In the genomic region with DNA sequence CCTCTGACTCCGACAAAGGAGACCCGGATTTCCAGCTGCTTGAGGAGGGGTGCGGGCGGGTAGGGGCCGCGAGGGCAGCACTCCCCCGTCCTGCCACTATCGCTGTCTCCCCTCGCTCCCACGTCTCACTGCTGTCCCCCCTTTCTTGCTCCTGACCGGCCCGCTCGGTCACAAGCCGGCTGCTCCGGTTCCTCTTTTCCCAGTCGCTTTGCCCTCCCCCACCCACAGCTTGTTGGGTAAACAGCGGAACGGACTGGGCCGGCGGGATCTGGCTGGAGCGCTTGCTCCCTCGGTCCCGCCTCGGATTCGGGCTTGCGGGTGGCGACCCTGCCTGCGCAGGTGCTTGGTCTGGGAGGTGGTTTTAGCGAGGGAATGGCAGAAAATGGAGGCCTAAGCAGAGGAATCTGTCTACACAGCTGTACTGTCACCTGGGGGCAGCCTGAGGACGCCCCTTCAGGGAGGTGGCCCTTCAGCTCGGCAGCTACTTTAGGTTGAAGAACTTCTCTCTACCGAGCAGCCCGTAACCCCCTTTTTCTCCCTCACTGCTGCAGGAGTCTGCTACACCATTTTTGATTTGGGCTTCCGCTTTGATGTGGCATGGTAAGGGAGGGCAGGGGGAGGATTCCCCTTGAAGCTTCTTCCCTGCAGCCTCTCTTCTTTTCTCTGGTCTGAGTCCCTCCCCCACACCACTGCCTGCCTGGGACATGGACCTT, we compare ENCODE assay signal across 7 cellular contexts. TPM values are rescaled to one million over a fixed set of nuclear protein-coding genes. Genes with fewer than 3 reads are reported as not detected.
A peak's percentile ranks its signal among the peaks of the same experiment; 100 is the strongest.
DNase-seq lines count a peak whose midpoint lies in the region; ATAC-seq and TF ChIP-seq lines count a peak whose summit lies in the region.

No MANE protein-coding gene starts in this region.

- H3K4me1 ChIP-seq in upper lobe of right lung: peaks cover 38% of the 10 kb centered on the region

- no peak for DNase-seq in GM12864 (ENCODE audit: low read depth)
- peak in 1 of 2 experiments; percentile 89 for DNase-seq in HL-60 (ENCODE audit: low read depth in 1 of 2, low spot score in 1 of 2)
- peak; percentile 46 for DNase-seq in epithelial cell of esophagus (ENCODE audit: low read depth)
- peak; percentile 70 for DNase-seq in mucosa of gallbladder (ENCODE audit: low spot score)
- DNase-seq in upper lobe of right lung: peak; percentile 91
- no peak for DNase-seq in NCI-H2196 (lab: John Stamatoyannopoulos, UW; ENCODE audit: unreplicated experiment)

- H3K27me3 ChIP-seq in HL-60 (ENCODE audit: insufficient read depth, poor library complexity, severe bottlenecking): no peaks in the 10 kb centered on the region
- H3K27me3 ChIP-seq in upper lobe of right lung: no peaks in the 10 kb centered on the region

- peaks cover 36% of the 10 kb centered on the region for H3K36me3 ChIP-seq in upper lobe of right lung

- H3K9me3 ChIP-seq in upper lobe of right lung: no peaks in the 10 kb centered on the region

- H3K4me3 ChIP-seq in GM12864 (ENCODE audit: low read depth, low read length) (peak overlapping the region; percentile 77), HL-60 (replicated peaks; ENCODE audit: insufficient read depth, low read length) (peak overlapping the region; percentile 75), WI38 (ENCODE audit: low read depth, low read length) (peak overlapping the region; percentile 92), epithelial cell of esophagus (ENCODE audit: low read length) (peak overlapping the region; percentile 90), upper lobe of right lung (peak overlapping the region; percentile 94)

- peak; percentile 68 for ATAC-seq in upper lobe of right lung

- no peak for TF ChIP-seq CTCF in GM12864 (IDR thresholded peaks at IDR 0.05; ENCODE audit: low read depth, low read length, missing control alignments)
- no peak for TF ChIP-seq CTCF in HL-60 (IDR thresholded peaks at IDR 0.05; ENCODE audit: insufficient read depth, low read length)
- TF ChIP-seq CTCF in WI38 (IDR thresholded peaks at IDR 0.05; ENCODE audit: low read depth, low read length): no peak
- no peak for TF ChIP-seq CTCF in epithelial cell of esophagus (IDR thresholded peaks at IDR 0.05; ENCODE audit: insufficient read depth, low read depth, low read length, missing control alignments)
- no peak for TF ChIP-seq CTCF in upper lobe of right lung (IDR thresholded peaks at IDR 0.05)

- H3K27ac ChIP-seq in HL-60 (replicated peaks): peak overlapping the region; percentile 99
- peak overlapping the region; percentile 95 for H3K27ac ChIP-seq in upper lobe of right lung

- intact Hi-C loops in upper lobe of right lung (cut with DNase I): no loop called here

RNA-seq across cellular contexts. Expression of gene ATP6V0B, which starts 0.6 kb away (rescaled TPM):
- 138 TPM for total RNA-seq in mucosa of gallbladder
- total RNA-seq in upper lobe of right lung: 191 TPM

RNA-seq across cellular contexts. Expression of gene B4GALT2, which starts 3.6 kb away (rescaled TPM):
- total RNA-seq in mucosa of gallbladder (23.4 TPM), upper lobe of right lung (23.8 TPM)

RNA-seq across cellular contexts. Expression of gene DPH2, which starts 5.6 kb away (rescaled TPM):
- 16.6 TPM for total RNA-seq in mucosa of gallbladder
- total RNA-seq in upper lobe of right lung: 18.8 TPM

RNA-seq across cellular contexts. Expression of gene CCDC24, which starts 16.0 kb away (rescaled TPM):
- total RNA-seq in mucosa of gallbladder (39.9 TPM), upper lobe of right lung (5.3 TPM)

RNA-seq across cellular contexts. Expression of gene IPO13, which starts 28.7 kb away (rescaled TPM):
- total RNA-seq in mucosa of gallbladder (40.3 TPM), upper lobe of right lung (24.9 TPM)

Comparison
In these comparisons a context has a peak if more than half of its experiments do, and no peak if none do; other contexts are left out.
1. DNase-seq: peak in epithelial cell of esophagus (single experiment), mucosa of gallbladder (single experiment) and upper lobe of right lung (single experiment); none in GM12864 (single experiment) and NCI-H2196 (single experiment).
2. Peak in every context shown above with its lines, with median percentiles within 50 percentile points of each other: H3K4me3 ChIP-seq.